Comparison of ENCODE assay signal across 8 cellular contexts in genomic region chrX:48475774-48476577, GRCh38. TPM values are rescaled to one million over a fixed set of nuclear protein-coding genes. Genes with fewer than 3 reads are reported as not detected.
DNase-seq lines count a peak whose midpoint lies in the region; ATAC-seq and TF ChIP-seq lines count a peak whose summit lies in the region.

TSS of gene FTSJ1 (plus strand) at chrX:48476199. CDS start at chrX:48478048, 1,849 bp downstream.

- TF ChIP-seq POLR2A in esophagus squamous epithelium (IDR thresholded peaks at IDR 0.05) = peak in 1 of 4 donors; percentile 50

- peak within 1 kb of the TSS; percentile 98 for H3K4me3 Mint-ChIP-seq in activated T-helper 1 cell treated with anti-CD3 and anti-CD28 coated beads, Interleukin-12 subunit alpha, Interleukin-12 subunit beta, Interleukin-2, Interleukin-4 antibody, amounts not matched to agents 30 ng/mL and 10 ng/mL and 1 ng/mL, durations not matched to agents 14 hours and 24 hours and 36 hours
- H3K4me3 Mint-ChIP-seq in naive B cell = peak within 1 kb of the TSS; percentile 83 to 96 (median 92)
- peak within 1 kb of the TSS; percentile 81 for H3K4me3 Mint-ChIP-seq in stimulated activated memory B cell treated with anti-CD40 and anti-IgM and Interleukin-4, amounts not matched to agents 10 μg/mL and 1 μg/mL and 100 μg/mL, for 72 hours

- H3K4me3 ChIP-seq in esophagus squamous epithelium = peak within 1 kb of the TSS; percentile 62 to 77 (median 69)

- peaks cover 2% of the 10 kb centered on the region for H3K27me3 Mint-ChIP-seq in activated T-helper 1 cell treated with anti-CD3 and anti-CD28 coated beads, Interleukin-12 subunit alpha, Interleukin-12 subunit beta, Interleukin-2, Interleukin-4 antibody, amounts not matched to agents 30 ng/mL and 10 ng/mL and 1 ng/mL, durations not matched to agents 14 hours and 24 hours and 36 hours (ENCODE audit: insufficient read depth)
- no peaks in the 10 kb centered on the region for H3K27me3 Mint-ChIP-seq in naive B cell
- no peaks in the 10 kb centered on the region for H3K27me3 Mint-ChIP-seq in stimulated activated memory B cell treated with anti-CD40 and anti-IgM and Interleukin-4, amounts not matched to agents 10 μg/mL and 1 μg/mL and 100 μg/mL, for 72 hours

- H3K4me1 ChIP-seq in esophagus squamous epithelium = peaks cover 0 to 25% (median 3%) of the 10 kb centered on the region in 3 donors

- H3K27ac ChIP-seq in KOPT-K1 (ENCODE audit: low read depth, low read length, poor library complexity, severe bottlenecking) (peak within 1 kb of the TSS; percentile 77), esophagus squamous epithelium (peak within 1 kb of the TSS; percentile 86 to 89 (median 88))

- peaks cover 20% of the 10 kb centered on the region for H3K4me1 Mint-ChIP-seq in activated T-helper 1 cell treated with anti-CD3 and anti-CD28 coated beads, Interleukin-12 subunit alpha, Interleukin-12 subunit beta, Interleukin-2, Interleukin-4 antibody, amounts not matched to agents 30 ng/mL and 10 ng/mL and 1 ng/mL, durations not matched to agents 14 hours and 24 hours and 36 hours (ENCODE audit: low read depth)
- peaks cover 29% of the 10 kb centered on the region in 3 donors for H3K4me1 Mint-ChIP-seq in naive B cell
- peaks cover 23% of the 10 kb centered on the region for H3K4me1 Mint-ChIP-seq in stimulated activated memory B cell treated with anti-CD40 and anti-IgM and Interleukin-4, amounts not matched to agents 10 μg/mL and 1 μg/mL and 100 μg/mL, for 72 hours

- H3K36me3 Mint-ChIP-seq in activated T-helper 1 cell treated with anti-CD3 and anti-CD28 coated beads, Interleukin-12 subunit alpha, Interleukin-12 subunit beta, Interleukin-2, Interleukin-4 antibody, amounts not matched to agents 30 ng/mL and 10 ng/mL and 1 ng/mL, durations not matched to agents 14 hours and 24 hours and 36 hours (ENCODE audit: low read depth) = peaks cover 18% of the 10 kb centered on the region
- peaks cover 0 to 9% of the 10 kb centered on the region in 2 donors for H3K36me3 Mint-ChIP-seq in naive B cell
- H3K36me3 Mint-ChIP-seq in stimulated activated memory B cell treated with anti-CD40 and anti-IgM and Interleukin-4, amounts not matched to agents 10 μg/mL and 1 μg/mL and 100 μg/mL, for 72 hours = peaks cover 33% of the 10 kb centered on the region

- H3K36me3 ChIP-seq in KOPT-K1 (ENCODE audit: insufficient read depth, low read length) (peaks cover 22% of the 10 kb centered on the region; the same call in 1 of the 2 replicates), esophagus squamous epithelium (peaks cover 0 to 7% (median 2%) of the 10 kb centered on the region in 3 donors)

- no peaks in the 10 kb centered on the region for H3K27me3 ChIP-seq in esophagus squamous epithelium

- no peaks in the 10 kb centered on the region for H3K9me3 Mint-ChIP-seq in activated T-helper 1 cell treated with anti-CD3 and anti-CD28 coated beads, Interleukin-12 subunit alpha, Interleukin-12 subunit beta, Interleukin-2, Interleukin-4 antibody, amounts not matched to agents 30 ng/mL and 10 ng/mL and 1 ng/mL, durations not matched to agents 14 hours and 24 hours and 36 hours
- peaks cover 0 to 4% (median 2%) of the 10 kb centered on the region in 7 donors for H3K9me3 Mint-ChIP-seq in naive B cell
- no peaks in the 10 kb centered on the region for H3K9me3 Mint-ChIP-seq in stimulated activated memory B cell treated with anti-CD40 and anti-IgM and Interleukin-4, amounts not matched to agents 10 μg/mL and 1 μg/mL and 100 μg/mL, for 72 hours

- peak within 1 kb of the TSS; percentile 90 for H3K27ac Mint-ChIP-seq in activated T-helper 1 cell treated with anti-CD3 and anti-CD28 coated beads, Interleukin-12 subunit alpha, Interleukin-12 subunit beta, Interleukin-2, Interleukin-4 antibody, amounts not matched to agents 30 ng/mL and 10 ng/mL and 1 ng/mL, durations not matched to agents 14 hours and 24 hours and 36 hours
- peak within 1 kb of the TSS; percentile 89 to 95 (median 93) for H3K27ac Mint-ChIP-seq in naive B cell
- peak within 1 kb of the TSS; percentile 94 for H3K27ac Mint-ChIP-seq in stimulated activated memory B cell treated with anti-CD40 and anti-IgM and Interleukin-4, amounts not matched to agents 10 μg/mL and 1 μg/mL and 100 μg/mL, for 72 hours

- intact Hi-C loops in activated T-helper 1 cell treated with anti-CD3 and anti-CD28 coated beads, Interleukin-12 subunit alpha, Interleukin-12 subunit beta, Interleukin-2, Interleukin-4 antibody, amounts not matched to agents 30 ng/mL and 10 ng/mL and 1 ng/mL, durations not matched to agents 14 hours and 24 hours and 36 hours (cut with micrococcal nuclease) = loop anchor here (1.0 to 10.0 kb wide), 8 partner anchors 32 to 1259 kb away; partner anchors contain the start of genes CDK16, EBP, ELK1 and PORCN
- intact Hi-C loops in esophagus squamous epithelium (cut with DNase I) = no loop called here

- TF ChIP-seq CTCF in esophagus squamous epithelium (IDR thresholded peaks at IDR 0.05) = peak in 1 of 6 experiments; percentile 26

- DNase-seq in DMS79 (lab: John Stamatoyannopoulos, UW) (peak; percentile 70), RPMI7951 (ENCODE audit: low read depth) (peak; percentile 94), esophagus squamous epithelium (lab: John Stamatoyannopoulos, UW) (peak; percentile 45), naive B cell (peak; percentile 88)
- DNase-seq in activated T-helper 1 cell treated with anti-CD3 and anti-CD28 coated beads, Interleukin-12 subunit alpha, Interleukin-12 subunit beta, Interleukin-2, Interleukin-4 antibody, amounts not matched to agents 30 ng/mL and 10 ng/mL and 1 ng/mL, durations not matched to agents 14 hours and 24 hours and 36 hours (ENCODE audit: low spot score) = peak; percentile 86

- 82% methylated on average over 23 of the region's 75 CpGs; no CpG with 5 or more reads in 1 of the 2 donors for WGBS in esophagus squamous epithelium, 2 donors

- H3K9me3 ChIP-seq in KOPT-K1 (ENCODE audit: insufficient read depth, low read length, poor library complexity, severe bottlenecking) (no peaks in the 10 kb centered on the region), esophagus squamous epithelium (no peaks in the 10 kb centered on the region)

- ATAC-seq in GM21786 (IDR thresholded peaks at IDR 0.05; ENCODE audit: unreplicated experiment) (peak; percentile 81), naive B cell (ENCODE audit: low read depth in 2 of 2) (peak; percentile 91 to 94)
- ATAC-seq in stimulated activated memory B cell treated with anti-CD40 and anti-IgM and Interleukin-4, amounts not matched to agents 10 μg/mL and 1 μg/mL and 100 μg/mL, for 72 hours = peak; percentile 98

RNA-seq across cellular contexts. Expression of gene FTSJ1, which starts in this region (rescaled TPM):
- total RNA-seq in RPMI7951 (2014; rRNA removed; shearing (Covaris generic)) = 120 and 137 TPM in 2 replicates
- total RNA-seq in activated T-helper 1 cell treated with anti-CD3 and anti-CD28 coated beads, Interleukin-12 subunit alpha, Interleukin-12 subunit beta, Interleukin-2, Interleukin-4 antibody, amounts not matched to agents 30 ng/mL and 10 ng/mL and 1 ng/mL, durations not matched to agents 14 hours and 24 hours and 36 hours = 96.2 and 103 TPM in 2 replicates
- 10 to 100 TPM; 33.4 to 61.8 (median 45.8) TPM for total RNA-seq in esophagus squamous epithelium
- 10 to 100 TPM; 45.1 to 72.0 (median 57.5) TPM for polyA plus RNA-seq in naive B cell (ENCODE audit: low read depth in 6 of 6)

Comparison
In these comparisons a context has a peak if more than half of its experiments do, and no peak if none do; other contexts are left out.
1. Peak in every context shown above with its lines: DNase-seq, ATAC-seq, H3K4me3 ChIP-seq and H3K27ac ChIP-seq.